Comparison of ENCODE assay signal across 22 cellular contexts in genomic region chr20:38111366-38112232, GRCh38. TPM values are rescaled to one million over a fixed set of nuclear protein-coding genes. Genes with fewer than 3 reads are reported as not detected.
DNase-seq lines count a peak whose midpoint lies in the region; ATAC-seq, FAIRE-seq and TF ChIP-seq lines count a peak whose summit lies in the region.
"Had no signal": no experiment of that assay in that cellular context is flagged by ENCODE, and none has a peak within 500 bp of the region (broad histone marks: within the 10 kb centered on the region; RNA-seq: fewer than 3 reads in every experiment).

No MANE protein-coding gene starts in this region.

- H3K36me3 ChIP-seq in OCI-LY3 (replicated peaks; ENCODE audit: low read depth, low read length): no peaks in the 10 kb centered on the region
- no peaks in the 10 kb centered on the region for H3K36me3 ChIP-seq in endothelial cell of umbilical vein (ENCODE audit: control insufficient read depth in 2 of 2, extremely low read depth in 1 of 2, insufficient read depth in 2 of 2, low read length in 2 of 2)
- H3K36me3 ChIP-seq in trophoblast cell (ENCODE audit: control insufficient read depth in 1 of 2, insufficient read depth in 2 of 2, low read length in 2 of 2): no peaks in the 10 kb centered on the region
- H3K36me3 ChIP-seq in body of pancreas (replicated peaks in 1 of 2; ENCODE audit: insufficient read depth in 1 of 2, low read depth in 2 of 2): no peaks in the 10 kb centered on the region
- no peaks in the 10 kb centered on the region for H3K36me3 ChIP-seq in naive thymus-derived CD4-positive, alpha-beta T cell (ENCODE audit: control insufficient read depth in 2 of 3, insufficient read depth in 3 of 3, low read length in 3 of 3)
- H3K36me3 ChIP-seq: BE2C, esophagus squamous epithelium, left lung, pancreas had no signal

- H3K4me3 ChIP-seq in OCI-LY3 (ENCODE audit: low read length): no peak overlapping the region
- no peak overlapping the region for H3K4me3 ChIP-seq in endothelial cell of umbilical vein (replicated peaks in 1 of 3; ENCODE audit: insufficient read depth in 1 of 3, low read depth in 1 of 3, low read length in 3 of 3)
- H3K4me3 ChIP-seq in trophoblast cell (ENCODE audit: low read depth, low read length): no peak overlapping the region
- no peak overlapping the region for H3K4me3 ChIP-seq in body of pancreas
- no peak overlapping the region for H3K4me3 ChIP-seq in naive thymus-derived CD4-positive, alpha-beta T cell (ENCODE audit: low read length)
- H3K4me3 ChIP-seq: esophagus squamous epithelium, left lung, pancreas had no signal

- H4K91ac ChIP-seq in trophoblast cell (ENCODE audit: low read depth, low read length): peak overlapping the region; percentile 87

- WGBS in trophoblast cell (ENCODE audit: extremely low coverage, insufficient coverage, insufficient read length): no CpG with 5 or more reads among the region's 8 CpGs
- 74 to 89% methylated on average over 8 of the region's 8 CpGs for WGBS in body of pancreas, 2 donors

- H3K4me3 Mint-ChIP-seq in activated CD4-positive, alpha-beta memory T cell treated with anti-CD3 and anti-CD28 coated beads, Interleukin-2, amount 10 ng/mL, durations not matched to agents 7 days and 5 days: no peak overlapping the region
- no peak overlapping the region for H3K4me3 Mint-ChIP-seq in activated CD4-positive, alpha-beta memory T cell treated with anti-CD3 and anti-CD28 coated beads for 36 hours
- H3K4me3 Mint-ChIP-seq in naive thymus-derived CD4-positive, alpha-beta T cell: peak overlapping the region in 1 of 10 donors; percentile 53
- H3K4me3 Mint-ChIP-seq: central memory CD8-positive, alpha-beta T cell; stimulated activated naive CD8-positive, alpha-beta T cell treated with anti-CD3 and anti-CD28 coated beads, Interleukin-15, amount 100 ng/mL, for 72 hours had no signal

- H3K9me3 ChIP-seq in OCI-LY3 (ENCODE audit: insufficient read depth, low read length) (no peaks in the 10 kb centered on the region), endothelial cell of umbilical vein (replicated peaks; ENCODE audit: control insufficient read depth, insufficient read depth, low read length) (no peaks in the 10 kb centered on the region), trophoblast cell (ENCODE audit: insufficient read depth, low read depth, low read length) (no peaks in the 10 kb centered on the region), body of pancreas (no peaks in the 10 kb centered on the region)
- H3K9me3 ChIP-seq in naive thymus-derived CD4-positive, alpha-beta T cell (ENCODE audit: control insufficient read depth in 2 of 3, low read length in 3 of 3): no peaks in the 10 kb centered on the region
- H3K9me3 ChIP-seq: BE2C, esophagus squamous epithelium, left lung, pancreas had no signal

- no peaks in the 10 kb centered on the region for H3K27me3 ChIP-seq in OCI-LY3 (ENCODE audit: low read depth, low read length)
- no peaks in the 10 kb centered on the region for H3K27me3 ChIP-seq in endothelial cell of umbilical vein (ENCODE audit: control insufficient read depth in 2 of 2, insufficient read depth in 2 of 2, low read length in 2 of 2)
- no peaks in the 10 kb centered on the region for H3K27me3 ChIP-seq in trophoblast cell (ENCODE audit: insufficient read depth, low read length)
- H3K27me3 ChIP-seq in body of pancreas: no peaks in the 10 kb centered on the region
- no peaks in the 10 kb centered on the region for H3K27me3 ChIP-seq in naive thymus-derived CD4-positive, alpha-beta T cell (ENCODE audit: control insufficient read depth in 2 of 2, insufficient read depth in 2 of 2, low read length in 2 of 2)
- H3K27me3 ChIP-seq: BE2C, esophagus squamous epithelium, left lung, pancreas had no signal

- peak overlapping the region; percentile 55 for H3K18ac ChIP-seq in trophoblast cell (ENCODE audit: low read length)

- TF ChIP-seq POLR2A in endothelial cell of umbilical vein (IDR thresholded peaks at IDR 0.05; ENCODE audit: low read depth, low read length): no peak
- TF ChIP-seq POLR2A in body of pancreas (IDR thresholded peaks at IDR 0.05): no peak

- intact Hi-C loops in activated CD4-positive, alpha-beta memory T cell treated with anti-CD3 and anti-CD28 coated beads for 36 hours (cut with micrococcal nuclease): no loop called here
- intact Hi-C loops in endothelial cell of umbilical vein (cut with micrococcal nuclease) (loop anchor here (2.0 kb wide), 2 partner anchors 27 to 109 kb away; no protein-coding TSS in a partner anchor), body of pancreas (cut with DNase I) (no loop called here)
- intact Hi-C loops in naive thymus-derived CD4-positive, alpha-beta T cell (cut with micrococcal nuclease): loop anchor here in 1 of 2 donors (2.0 kb wide), 1 partner anchor 57 kb away; no protein-coding TSS in a partner anchor

- ATAC-seq in HG02938 (IDR thresholded peaks at IDR 0.05; ENCODE audit: unreplicated experiment) (no peak), body of pancreas (no peak)
- no peak for ATAC-seq in naive thymus-derived CD4-positive, alpha-beta T cell
- ATAC-seq: activated CD4-positive, CD25-positive, alpha-beta regulatory T cell treated with anti-CD3 and anti-CD28 coated beads, Interleukin-2, amount 50 U/mL, for 24 hours; left lung; pancreas; stimulated activated naive CD8-positive, alpha-beta T cell treated with anti-CD3 and anti-CD28 coated beads, Interleukin-15, amount 100 ng/mL, for 72 hours had no signal

- peaks cover 7% of the 10 kb centered on the region for H3K27me3 Mint-ChIP-seq in activated CD4-positive, alpha-beta memory T cell treated with anti-CD3 and anti-CD28 coated beads, Interleukin-2, amount 10 ng/mL, durations not matched to agents 7 days and 5 days
- no peaks in the 10 kb centered on the region for H3K27me3 Mint-ChIP-seq in activated CD4-positive, alpha-beta memory T cell treated with anti-CD3 and anti-CD28 coated beads for 36 hours
- peaks cover 0 to 8% (median 0%) of the 10 kb centered on the region in 5 donors for H3K27me3 Mint-ChIP-seq in naive thymus-derived CD4-positive, alpha-beta T cell
- H3K27me3 Mint-ChIP-seq: central memory CD8-positive, alpha-beta T cell; stimulated activated naive CD8-positive, alpha-beta T cell treated with anti-CD3 and anti-CD28 coated beads, Interleukin-15, amount 100 ng/mL, for 72 hours had no signal

- H3K4me2 ChIP-seq in OCI-LY3 (ENCODE audit: low read length) (peak overlapping the region; percentile 53), endothelial cell of umbilical vein (ENCODE audit: insufficient read depth, low read length) (no peak overlapping the region), trophoblast cell (ENCODE audit: low read length) (no peak overlapping the region)

- H2AFZ ChIP-seq in OCI-LY3 (ENCODE audit: low read depth, low read length): peak overlapping the region; percentile 64; the same call in 1 of the 2 replicates
- H2AFZ ChIP-seq in endothelial cell of umbilical vein (ENCODE audit: low read depth, low read length): no peak overlapping the region
- H2AFZ ChIP-seq in trophoblast cell (ENCODE audit: insufficient read depth, low read length, poor library complexity): no peak overlapping the region

- peaks cover 51% of the 10 kb centered on the region for H3K4me1 ChIP-seq in OCI-LY3 (ENCODE audit: low read length)
- H3K4me1 ChIP-seq in endothelial cell of umbilical vein (ENCODE audit: control insufficient read depth, extremely low read depth, insufficient read depth, low read length): peaks cover 45% of the 10 kb centered on the region
- peaks cover 28 to 38% of the 10 kb centered on the region in 2 experiments for H3K4me1 ChIP-seq in trophoblast cell (ENCODE audit: control insufficient read depth in 1 of 2, insufficient read depth in 2 of 2, low read length in 2 of 2)
- H3K4me1 ChIP-seq in body of pancreas: peaks cover 13% of the 10 kb centered on the region
- no peaks in the 10 kb centered on the region for H3K4me1 ChIP-seq in naive thymus-derived CD4-positive, alpha-beta T cell (ENCODE audit: control insufficient read depth in 2 of 2, insufficient read depth in 2 of 2, low read length in 2 of 2)

- no peaks in the 10 kb centered on the region for H3K9me1 ChIP-seq in endothelial cell of umbilical vein (replicated peaks; ENCODE audit: control insufficient read depth, extremely low read depth, insufficient read depth, low read length)

- H2BK120ac ChIP-seq in trophoblast cell (ENCODE audit: insufficient read depth, low read length, poor library complexity): peak overlapping the region; percentile 77

- H2AK5ac ChIP-seq in trophoblast cell (ENCODE audit: low read length): peak overlapping the region; percentile 80

- peak; percentile 43 for FAIRE-seq in endothelial cell of umbilical vein (lab: Jason Lieb, UNC)
- FAIRE-seq: HTR-8/SVneo, pancreas, urothelium cell line had no signal

- H3K27ac Mint-ChIP-seq in activated CD4-positive, alpha-beta memory T cell treated with anti-CD3 and anti-CD28 coated beads, Interleukin-2, amount 10 ng/mL, durations not matched to agents 7 days and 5 days: no peak overlapping the region
- H3K27ac Mint-ChIP-seq in activated CD4-positive, alpha-beta memory T cell treated with anti-CD3 and anti-CD28 coated beads for 36 hours: no peak overlapping the region
- H3K27ac Mint-ChIP-seq in naive thymus-derived CD4-positive, alpha-beta T cell: no peak overlapping the region
- H3K27ac Mint-ChIP-seq: stimulated activated naive CD8-positive, alpha-beta T cell treated with anti-CD3 and anti-CD28 coated beads, Interleukin-15, amount 100 ng/mL, for 72 hours had no signal

- POLR2A ChIA-PET in activated CD4-positive, alpha-beta memory T cell treated with anti-CD3 and anti-CD28 coated beads, Interleukin-2, amount 10 ng/mL, durations not matched to agents 7 days and 5 days (lab: Charles Lee): interaction anchor here (0.6 to 1.0 kb wide), 2 partner anchors 8 to 55 kb away, joined by 3 read pairs; no protein-coding TSS in a partner anchor
- POLR2A ChIA-PET in activated CD4-positive, alpha-beta memory T cell treated with anti-CD3 and anti-CD28 coated beads for 36 hours (lab: Charles Lee): no interaction called here
- POLR2A ChIA-PET in endothelial cell of umbilical vein (lab: Charles Lee): interaction anchor here (1.9 kb wide), 1 partner anchor 12 kb away, joined by 7 read pairs; no protein-coding TSS in a partner anchor
- POLR2A ChIA-PET in naive thymus-derived CD4-positive, alpha-beta T cell (lab: Charles Lee): interaction anchor here (0.7 kb wide), 1 partner anchor 31 kb away, joined by 3 read pairs; no protein-coding TSS in a partner anchor

- H3K9ac ChIP-seq in OCI-LY3 (ENCODE audit: low read length) (peak overlapping the region; percentile 25), endothelial cell of umbilical vein (replicated peaks; ENCODE audit: extremely low read depth, insufficient read depth, low read length) (no peak overlapping the region), trophoblast cell (ENCODE audit: low read length) (no peak overlapping the region)

- H3K36me3 Mint-ChIP-seq in activated CD4-positive, alpha-beta memory T cell treated with anti-CD3 and anti-CD28 coated beads, Interleukin-2, amount 10 ng/mL, durations not matched to agents 7 days and 5 days (ENCODE audit: low read depth): no peaks in the 10 kb centered on the region
- no peaks in the 10 kb centered on the region for H3K36me3 Mint-ChIP-seq in activated CD4-positive, alpha-beta memory T cell treated with anti-CD3 and anti-CD28 coated beads for 36 hours
- no peaks in the 10 kb centered on the region for H3K36me3 Mint-ChIP-seq in naive thymus-derived CD4-positive, alpha-beta T cell

- BruUV-seq in endothelial cell of umbilical vein (replicated peaks; lab: Mats Ljungman, UMichigan): no TSS peak

- no peaks in the 10 kb centered on the region for H4K20me1 ChIP-seq in OCI-LY3 (ENCODE audit: insufficient read depth, low read length)
- H4K20me1 ChIP-seq in endothelial cell of umbilical vein (replicated peaks; ENCODE audit: control insufficient read depth, extremely low read depth, insufficient read depth, low read length): no peaks in the 10 kb centered on the region

- H3K23ac ChIP-seq in trophoblast cell (ENCODE audit: low read length): no peak overlapping the region

- H3K27ac ChIP-seq in OCI-LY3 (ENCODE audit: low read length) (peak overlapping the region; percentile 4), endothelial cell of umbilical vein (ENCODE audit: insufficient read depth, low read depth, low read length) (no peak overlapping the region), trophoblast cell (ENCODE audit: low read depth, low read length) (peak overlapping the region; percentile 98), body of pancreas (no peak overlapping the region)
- no peak overlapping the region for H3K27ac ChIP-seq in naive thymus-derived CD4-positive, alpha-beta T cell (ENCODE audit: low read depth, low read length)

- no peaks in the 10 kb centered on the region for H3K9me3 Mint-ChIP-seq in activated CD4-positive, alpha-beta memory T cell treated with anti-CD3 and anti-CD28 coated beads, Interleukin-2, amount 10 ng/mL, durations not matched to agents 7 days and 5 days
- no peaks in the 10 kb centered on the region for H3K9me3 Mint-ChIP-seq in activated CD4-positive, alpha-beta memory T cell treated with anti-CD3 and anti-CD28 coated beads for 36 hours
- H3K9me3 Mint-ChIP-seq in naive thymus-derived CD4-positive, alpha-beta T cell: peaks cover 0 to 2% (median 0%) of the 10 kb centered on the region in 11 donors
- H3K9me3 Mint-ChIP-seq: central memory CD8-positive, alpha-beta T cell; stimulated activated naive CD8-positive, alpha-beta T cell treated with anti-CD3 and anti-CD28 coated beads, Interleukin-15, amount 100 ng/mL, for 72 hours had no signal

- no peak overlapping the region for H3K4ac ChIP-seq in trophoblast cell (ENCODE audit: low read depth, low read length)

- peak overlapping the region; percentile 65 for H3K14ac ChIP-seq in trophoblast cell (ENCODE audit: low read length)

- dilution Hi-C loops in endothelial cell of umbilical vein (cut with MboI; ENCODE audit: extremely low pct_ligation_motif_present, low sequenced_read_pairs): no loop called here

- peak overlapping the region; percentile 92 for H2BK12ac ChIP-seq in trophoblast cell (ENCODE audit: low read length)

- H3K79me2 ChIP-seq in OCI-LY3 (ENCODE audit: low read length) (no peaks in the 10 kb centered on the region), endothelial cell of umbilical vein (ENCODE audit: control insufficient read depth, insufficient read depth, low read length) (no peaks in the 10 kb centered on the region), trophoblast cell (ENCODE audit: control insufficient read depth, insufficient read depth, low read length, poor library complexity) (peaks cover 6% of the 10 kb centered on the region)

- peak overlapping the region; percentile 30 for H4K8ac ChIP-seq in trophoblast cell (ENCODE audit: low read depth, low read length)

- H2BK5ac ChIP-seq in trophoblast cell (ENCODE audit: low read depth, low read length, poor library complexity): peak overlapping the region; percentile 45

- no peak overlapping the region for H4K12ac ChIP-seq in trophoblast cell (ENCODE audit: low read depth, low read length)

- TF ChIP-seq CTCF in OCI-LY3 (IDR thresholded peaks at IDR 0.05; ENCODE audit: low read depth, low read length) (no peak), endothelial cell of umbilical vein (IDR thresholded peaks at IDR 0.05; ENCODE audit: extremely low read depth in 1 of 2, insufficient read depth in 1 of 2, low read depth in 1 of 2, low read length in 2 of 2) (no peak), body of pancreas (IDR thresholded peaks at IDR 0.05) (no peak)

- DNase-seq in activated CD4-positive, alpha-beta memory T cell treated with anti-CD3 and anti-CD28 coated beads, Interleukin-2, amount 10 ng/mL, durations not matched to agents 7 days and 5 days: peak; percentile 5
- DNase-seq in activated CD4-positive, alpha-beta memory T cell treated with anti-CD3 and anti-CD28 coated beads for 36 hours: no peak
- no peak for DNase-seq in endothelial cell of umbilical vein (ENCODE audit: low read depth, low spot score)
- peak; percentile 44 to 92 for DNase-seq in trophoblast cell
- no peak for DNase-seq in body of pancreas
- no peak for DNase-seq in naive thymus-derived CD4-positive, alpha-beta T cell
- DNase-seq: 8988T; BE2C; DMS 273 treated with DMSO at 0.1 percent for 48 hours; effector CD4-positive, alpha-beta T cell; esophagus squamous epithelium; left lung; NCI-H1417; NCI-H69; pancreas; stimulated activated naive CD8-positive, alpha-beta T cell treated with anti-CD3 and anti-CD28 coated beads, Interleukin-15, amount 100 ng/mL, for 72 hours had no signal

- peaks cover 16% of the 10 kb centered on the region for H3K4me1 Mint-ChIP-seq in activated CD4-positive, alpha-beta memory T cell treated with anti-CD3 and anti-CD28 coated beads, Interleukin-2, amount 10 ng/mL, durations not matched to agents 7 days and 5 days
- no peaks in the 10 kb centered on the region for H3K4me1 Mint-ChIP-seq in activated CD4-positive, alpha-beta memory T cell treated with anti-CD3 and anti-CD28 coated beads for 36 hours (ENCODE audit: low read depth)
- H3K4me1 Mint-ChIP-seq in naive thymus-derived CD4-positive, alpha-beta T cell: peaks cover 0 to 5% (median 0%) of the 10 kb centered on the region in 7 donors
- H3K4me1 Mint-ChIP-seq: central memory CD8-positive, alpha-beta T cell had no signal

- CTCF ChIA-PET in activated CD4-positive, alpha-beta memory T cell treated with anti-CD3 and anti-CD28 coated beads, Interleukin-2, amount 10 ng/mL, durations not matched to agents 7 days and 5 days (lab: Charles Lee): interaction anchor here (0.5 to 4.2 kb wide), 6 partner anchors 33 to 111 kb away, joined by 3 to 43 read pairs (median 4); no protein-coding TSS in a partner anchor
- CTCF ChIA-PET in activated CD4-positive, alpha-beta memory T cell treated with anti-CD3 and anti-CD28 coated beads for 36 hours (lab: Charles Lee): interaction anchor here (0.6 to 2.7 kb wide), 4 partner anchors 38 to 357 kb away, joined by 3 to 18 read pairs (median 4); no protein-coding TSS in a partner anchor
- CTCF ChIA-PET in endothelial cell of umbilical vein (lab: Charles Lee): interaction anchor here (0.8 to 4.8 kb wide), 7 partner anchors 12 to 53 kb away, joined by 3 to 35 read pairs (median 4); no protein-coding TSS in a partner anchor
- CTCF ChIA-PET in naive thymus-derived CD4-positive, alpha-beta T cell (lab: Charles Lee): no interaction called here

- peaks cover 51% of the 10 kb centered on the region for H3K79me1 ChIP-seq in trophoblast cell (ENCODE audit: low read length)

RNA-seq across cellular contexts. Expression of gene TGM2, which starts 53.5 kb away (rescaled TPM):
- total RNA-seq in activated CD4-positive, alpha-beta memory T cell treated with anti-CD3 and anti-CD28 coated beads, Interleukin-2, amount 10 ng/mL, durations not matched to agents 7 days and 5 days: under 1 TPM; 0.33 to 0.38 TPM
- not detected for total RNA-seq in activated CD4-positive, alpha-beta memory T cell treated with anti-CD3 and anti-CD28 coated beads for 36 hours
- 708 and 868 TPM in 2 replicates for total RNA-seq in endothelial cell of umbilical vein
- 810 and 861 TPM in 2 replicates for polyA plus RNA-seq in endothelial cell of umbilical vein
- 710 and 739 TPM in 2 replicates for polyA plus RNA-seq in endothelial cell of umbilical vein (2011; cell fraction: cytosol; rRNA removed)
- 680 and 705 TPM in 2 replicates for polyA plus RNA-seq in endothelial cell of umbilical vein (2011; cell fraction: nucleus; rRNA removed)
- 931 and 1,022 TPM in 2 replicates for polyA plus RNA-seq in endothelial cell of umbilical vein (2012)
- 986 and 1,245 TPM in 2 replicates for polyA minus RNA-seq in endothelial cell of umbilical vein
- polyA minus RNA-seq in endothelial cell of umbilical vein (2011; cell fraction: cytosol; rRNA and poly(A)+ RNA removed): 21.3 TPM
- polyA minus RNA-seq in endothelial cell of umbilical vein (2011; cell fraction: nucleus; rRNA and poly(A)+ RNA removed): 361 and 435 TPM in 2 replicates
- polyA plus RNA-seq in trophoblast cell (2013): 330 and 332 TPM in 2 replicates
- 10 to 100 TPM; 17.1 to 27.5 TPM for total RNA-seq in body of pancreas
- total RNA-seq in naive thymus-derived CD4-positive, alpha-beta T cell: under 1 TPM; 0.11 to 0.94 (median 0.19) TPM
- not detected for polyA plus RNA-seq in naive thymus-derived CD4-positive, alpha-beta T cell

Comparison
In these comparisons a context has a peak if more than half of its experiments do, and no peak if none do; other contexts are left out.
1. DNase-seq: peak in activated CD4-positive, alpha-beta memory T cell treated with anti-CD3 and anti-CD28 coated beads, Interleukin-2, amount 10 ng/mL, durations not matched to agents 7 days and 5 days (single experiment) and trophoblast cell (2 of 2); none in activated CD4-positive, alpha-beta memory T cell treated with anti-CD3 and anti-CD28 coated beads for 36 hours (single experiment), endothelial cell of umbilical vein (single experiment), body of pancreas (0 of 4) and naive thymus-derived CD4-positive, alpha-beta T cell (0 of 9).
2. H3K27ac ChIP-seq: peak in OCI-LY3 (single experiment) and trophoblast cell (single experiment); none in endothelial cell of umbilical vein (single experiment), body of pancreas (0 of 4) and naive thymus-derived CD4-positive, alpha-beta T cell (single experiment).
3. RNA of gene TGM2, which starts 53.5 kb away (total RNA-seq): 708 to 868 TPM in endothelial cell of umbilical vein; 17.1 to 27.5 TPM in body of pancreas, 0.33 to 0.38 TPM in activated CD4-positive, alpha-beta memory T cell treated with anti-CD3 and anti-CD28 coated beads, Interleukin-2, amount 10 ng/mL, durations not matched to agents 7 days and 5 days, 0.11 to 0.94 TPM in naive thymus-derived CD4-positive, alpha-beta T cell and not detected in activated CD4-positive, alpha-beta memory T cell treated with anti-CD3 and anti-CD28 coated beads for 36 hours; every median in the first group is over 10 times any median in the second.